5 cellular contexts compared by ENCODE assay signal in genomic region chr5:87034562-87034961, GRCh38.
"Had no signal": no experiment of that assay in that cellular context is flagged by ENCODE, and none has a peak within 500 bp of the region (broad histone marks: within the 10 kb centered on the region; RNA-seq: fewer than 3 reads in every experiment).

No MANE protein-coding gene starts in this region.

- ATAC-seq: GM23338 had no signal

- H3K4me3 Mint-ChIP-seq: GM23338, H9 had no signal

- DNase-seq: H9, HCEC 1CT, IMR-90, KBM-7 had no signal

- H3K27ac Mint-ChIP-seq: GM23338, H9 had no signal

- H3K4me3 ChIP-seq: GM23338 had no signal

- H2AFZ ChIP-seq: GM23338 had no signal

- H3K4me2 ChIP-seq: GM23338 had no signal
